Comparison of ENCODE assay signal across 23 cellular contexts in the genomic region with DNA sequence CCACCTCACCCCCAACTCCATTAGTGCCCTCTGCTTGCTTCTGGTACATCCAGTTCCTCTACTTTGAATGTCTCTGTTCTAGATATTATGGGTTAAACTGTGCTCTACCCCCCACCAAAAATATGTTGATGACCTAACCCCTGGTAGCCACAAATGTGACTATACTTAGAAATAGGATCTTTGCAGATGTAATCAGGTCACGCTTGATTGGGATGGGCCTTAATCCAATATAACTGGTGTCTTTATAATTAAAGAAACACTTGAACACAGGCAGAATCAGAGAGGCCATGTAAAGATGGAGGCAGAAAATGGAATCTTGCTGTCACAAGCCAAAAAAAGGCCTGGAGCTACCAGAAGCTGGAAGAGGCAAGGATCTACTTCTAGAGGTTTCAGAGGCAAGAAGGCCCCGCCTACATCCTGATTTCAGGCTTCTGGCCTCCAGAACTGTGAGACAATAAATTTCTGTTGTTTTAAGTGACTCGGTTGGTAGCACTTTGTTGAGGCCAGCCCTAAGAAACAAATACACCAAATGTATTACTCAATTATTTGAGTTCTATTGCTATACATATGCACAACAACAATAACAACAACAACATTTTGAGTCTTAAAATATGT.
DNase-seq lines count a peak whose midpoint lies in the region; ATAC-seq and TF ChIP-seq lines count a peak whose summit lies in the region.
"Had no signal": no experiment of that assay in that cellular context is flagged by ENCODE, and none has a peak within 500 bp of the region (broad histone marks: within the 10 kb centered on the region; RNA-seq: fewer than 3 reads in every experiment).

No MANE protein-coding gene starts in this region.

- H3K4me3 ChIP-seq in DOHH2 (ENCODE audit: low read length) (peak overlapping the region; percentile 62), OCI-LY7 (ENCODE audit: low read depth, low read length, poor library complexity, severe bottlenecking) (peak overlapping the region; percentile 25)
- H3K4me3 ChIP-seq: breast epithelium, MG63, ovary, suprapubic skin had no signal

- POLR2A ChIA-PET in OCI-LY7 (lab: Charles Lee), result interaction anchor here (1.3 to 1.5 kb wide), 2 partner anchors 32 to 40 kb away, joined by 3 to 4 read pairs; no protein-coding TSS in a partner anchor
- POLR2A ChIA-PET in MCF 10A (lab: Yijun Ruan, JAX), result interaction anchor here (0.9 to 1.2 kb wide), 2 partner anchors 12 to 28 kb away, joined by 3 read pairs; no protein-coding TSS in a partner anchor

- H3K27ac Mint-ChIP-seq in memory B cell (peak overlapping the region; percentile 12), MCF 10A (ENCODE audit: low read depth, unreplicated experiment) (no peak overlapping the region)
- H3K27ac Mint-ChIP-seq: activated CD4-positive, alpha-beta memory T cell treated with anti-CD3 and anti-CD28 coated beads, Interleukin-2, amount 10 ng/mL, durations not matched to agents 7 days and 5 days; activated naive CD8-positive, alpha-beta T cell; dendritic cell treated with granulocyte-macrophage colony-stimulating factor and Interleukin-4, amounts not matched to agents 40 ng/mL and 50 ng/mL, for 4 days had no signal

- H3K4me3 Mint-ChIP-seq in memory B cell (peak overlapping the region; percentile 17), MCF 10A (ENCODE audit: unreplicated experiment) (no peak overlapping the region)
- H3K4me3 Mint-ChIP-seq: activated CD4-positive, alpha-beta memory T cell treated with anti-CD3 and anti-CD28 coated beads, Interleukin-2, amount 10 ng/mL, durations not matched to agents 7 days and 5 days; activated naive CD8-positive, alpha-beta T cell; dendritic cell treated with granulocyte-macrophage colony-stimulating factor and Interleukin-4, amounts not matched to agents 40 ng/mL and 50 ng/mL, for 4 days had no signal

- no peaks in the 10 kb centered on the region for H3F3A ChIP-seq in DOHH2 (ENCODE audit: control insufficient read depth, insufficient read depth)

- BruUV-seq in OCI-LY7 (replicated peaks; lab: Mats Ljungman, UMichigan) (no TSS peak), MCF 10A (replicated peaks; lab: Mats Ljungman, UMichigan) (no TSS peak)

- H3K27me3 ChIP-seq in DOHH2 (ENCODE audit: control insufficient read depth, low read length), result no peaks in the 10 kb centered on the region
- H3K27me3 ChIP-seq: breast epithelium, MG63, ovary, suprapubic skin had no signal

- no peaks in the 10 kb centered on the region for H3K9me3 ChIP-seq in DOHH2 (ENCODE audit: control insufficient read depth, insufficient read depth, low read length)
- H3K9me3 ChIP-seq in OCI-LY7 (ENCODE audit: low read length), result peaks cover 5% of the 10 kb centered on the region; the same call in 1 of the 2 replicates
- H3K9me3 ChIP-seq: breast epithelium, MG63, ovary, suprapubic skin had no signal

- peaks cover 5% of the 10 kb centered on the region for H3K9me3 Mint-ChIP-seq in memory B cell
- peaks cover 15% of the 10 kb centered on the region for H3K9me3 Mint-ChIP-seq in MCF 10A (ENCODE audit: unreplicated experiment)
- H3K9me3 Mint-ChIP-seq: dendritic cell treated with granulocyte-macrophage colony-stimulating factor and Interleukin-4, amounts not matched to agents 40 ng/mL and 50 ng/mL, for 4 days had no signal

- CTCF ChIA-PET in OCI-LY7 (lab: Charles Lee; ENCODE audit: unreplicated experiment) (interaction anchor here (0.6 kb wide), 1 partner anchor 15 kb away, joined by 3 read pairs; no protein-coding TSS in a partner anchor), MCF 10A (lab: Yijun Ruan, JAX) (interaction anchor here (0.5 kb wide), 1 partner anchor 1170 kb away, joined by 3 read pairs; no protein-coding TSS in a partner anchor)

- H3K9me2 ChIP-seq in DOHH2 (replicated peaks; ENCODE audit: control insufficient read depth, low read length) (no peaks in the 10 kb centered on the region), OCI-LY7 (ENCODE audit: insufficient read depth, low read length) (no peaks in the 10 kb centered on the region)

- H3K36me3 Mint-ChIP-seq in memory B cell (peaks cover 22% of the 10 kb centered on the region), MCF 10A (ENCODE audit: insufficient read depth, unreplicated experiment) (peaks cover 14% of the 10 kb centered on the region)

- H3K36me3 ChIP-seq in DOHH2 (ENCODE audit: control insufficient read depth, low read length) (0 out of 2 replicates have a peak, but pooled peaks cover 2% of the 10 kb centered on the region), OCI-LY7 (ENCODE audit: insufficient read depth, low read length) (peaks cover 4% of the 10 kb centered on the region; the same call in 1 of the 2 replicates)
- H3K36me3 ChIP-seq: breast epithelium, MG63, ovary, suprapubic skin had no signal

- H3K4me1 Mint-ChIP-seq in memory B cell, result peaks cover 54% of the 10 kb centered on the region
- peaks cover 14% of the 10 kb centered on the region for H3K4me1 Mint-ChIP-seq in MCF 10A (ENCODE audit: insufficient read depth, unreplicated experiment)

- peaks cover 58% of the 10 kb centered on the region for H3K4me1 ChIP-seq in DOHH2 (ENCODE audit: control insufficient read depth, low read length)
- peaks cover 38% of the 10 kb centered on the region for H3K4me1 ChIP-seq in OCI-LY7 (ENCODE audit: insufficient read depth, low read length, poor library complexity, severe bottlenecking)
- H3K4me1 ChIP-seq: breast epithelium had no signal

- H3K4me2 ChIP-seq in DOHH2 (ENCODE audit: low read length) (peak overlapping the region; percentile 66), OCI-LY7 (ENCODE audit: low read length) (peak overlapping the region; percentile 44)

- ATAC-seq in HG03066 (IDR thresholded peaks at IDR 0.05; ENCODE audit: low read depth, unreplicated experiment) (peak; percentile 37), memory B cell (ENCODE audit: low read depth) (peak; percentile 74), HG03108 (IDR thresholded peaks at IDR 0.05; ENCODE audit: unreplicated experiment) (no peak), HG03045 (IDR thresholded peaks at IDR 0.05; ENCODE audit: unreplicated experiment) (no peak)
- ATAC-seq: left ventricle myocardium superior had no signal

- DNase-seq in OCI-LY7 (ENCODE audit: low spot score), result peak; percentile 77
- no peak for DNase-seq in memory B cell (ENCODE audit: low spot score in 2 of 2)
- no peak for DNase-seq in MCF 10A (ENCODE audit: unreplicated experiment)
- DNase-seq in NCI-H2107 treated with DMSO at 0.1 percent for 48 hours (lab: John Stamatoyannopoulos, UW; ENCODE audit: unreplicated experiment), result no peak
- DNase-seq: activated CD4-positive, alpha-beta memory T cell treated with anti-CD3 and anti-CD28 coated beads, Interleukin-2, amount 10 ng/mL, durations not matched to agents 7 days and 5 days; activated T-cell treated with anti-CD3 and anti-CD28 coated beads, Interleukin-2, amount 50 U/mL, for 48 hours; Calu3; GF-D8; GOT3; left ventricle myocardium superior; MG63; NCI-H2081 treated with DMSO at 0.1 percent for 48 hours; NCI-H524; ovary; stimulated activated CD4-positive, alpha-beta T cell treated with anti-CD3 and anti-CD28 coated beads, Interleukin-4, amount 100 ng/mL, for 1 hour had no signal

- TF ChIP-seq CTCF in DOHH2 (IDR thresholded peaks at IDR 0.05; ENCODE audit: low read depth, low read length, poor library complexity, severe bottlenecking), result no peak
- TF ChIP-seq CTCF in OCI-LY7 (conservative IDR thresholded peaks at IDR 0.05; ENCODE audit: low read length), result no peak
- no peak for TF ChIP-seq CTCF in MCF 10A (IDR thresholded peaks at IDR 0.05; ENCODE audit: unreplicated experiment)

- H2AFZ ChIP-seq in OCI-LY7 (ENCODE audit: low read length), result peak overlapping the region; percentile 47; the same call in 1 of the 2 replicates

- H3K27ac ChIP-seq in DOHH2 (ENCODE audit: low read depth, low read length) (peak overlapping the region; percentile 63), OCI-LY7 (ENCODE audit: low read depth, low read length, poor library complexity, severe bottlenecking) (peak overlapping the region; percentile 51)
- H3K27ac ChIP-seq: breast epithelium, ovary, suprapubic skin had no signal

- no peaks in the 10 kb centered on the region for H3K27me3 Mint-ChIP-seq in memory B cell
- no peaks in the 10 kb centered on the region for H3K27me3 Mint-ChIP-seq in MCF 10A (ENCODE audit: insufficient read depth, unreplicated experiment)
- H3K27me3 Mint-ChIP-seq: activated CD4-positive, alpha-beta memory T cell treated with anti-CD3 and anti-CD28 coated beads, Interleukin-2, amount 10 ng/mL, durations not matched to agents 7 days and 5 days; activated naive CD8-positive, alpha-beta T cell; dendritic cell treated with granulocyte-macrophage colony-stimulating factor and Interleukin-4, amounts not matched to agents 40 ng/mL and 50 ng/mL, for 4 days had no signal

- H3K79me2 ChIP-seq in DOHH2 (ENCODE audit: control insufficient read depth, low read length) (peaks cover 7% of the 10 kb centered on the region), OCI-LY7 (ENCODE audit: insufficient read depth, low read depth, low read length) (no peaks in the 10 kb centered on the region)

- intact Hi-C loops in OCI-LY7 (cut with micrococcal nuclease; ENCODE audit: unreplicated experiment), result no loop called here
- intact Hi-C loops in MCF 10A (cut with micrococcal nuclease), result no loop called here

- H4K20me1 ChIP-seq in DOHH2 (ENCODE audit: control insufficient read depth, insufficient read depth, low read depth, low read length), result no peaks in the 10 kb centered on the region
- no peaks in the 10 kb centered on the region for H4K20me1 ChIP-seq in OCI-LY7 (ENCODE audit: insufficient read depth, low read length)

Comparison
In these comparisons a context has a peak if more than half of its experiments do, and no peak if none do; other contexts are left out.
1. ATAC-seq: peak in HG03066 (single experiment) and memory B cell (single experiment); none in HG03108 (single experiment) and HG03045 (single experiment).